ENCODE assay signal across 24 cellular contexts in the genomic region with DNA sequence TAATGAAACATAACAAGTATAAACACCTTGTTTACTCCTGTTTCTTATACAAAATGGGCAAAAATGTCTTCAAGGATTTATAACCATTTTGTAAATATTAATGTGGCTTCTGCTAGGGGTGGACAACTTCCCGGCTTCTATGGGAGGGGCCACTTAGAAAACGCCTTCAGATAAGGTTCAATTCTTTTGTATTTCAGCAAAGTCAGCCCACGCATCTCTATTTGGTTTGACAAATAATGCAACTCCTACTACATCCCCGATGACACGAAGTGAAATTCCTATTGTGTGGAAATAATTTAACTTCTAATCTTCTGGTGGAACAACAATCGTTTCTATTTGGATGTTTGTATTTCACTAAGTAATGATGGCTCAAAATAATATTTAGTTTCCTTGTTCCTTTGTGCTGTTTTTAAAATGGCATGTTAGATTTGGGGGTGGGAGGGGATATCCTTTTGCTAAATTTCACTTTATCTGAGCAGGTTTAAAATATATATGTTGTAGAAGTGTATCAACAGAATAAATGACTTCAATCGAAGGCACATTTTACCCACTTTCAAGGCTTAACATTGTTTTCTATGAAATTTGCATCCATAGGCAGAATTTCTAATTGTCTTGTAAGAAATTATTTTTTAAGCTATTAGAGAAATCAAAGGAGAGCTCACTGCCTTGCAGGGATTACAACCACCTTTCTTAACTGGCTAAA. TPM values are rescaled to one million over a fixed set of nuclear protein-coding genes. Genes with fewer than 3 reads are reported as not detected.
DNase-seq lines count a peak whose midpoint lies in the region; ATAC-seq, FAIRE-seq and TF ChIP-seq lines count a peak whose summit lies in the region.
"Had no signal": no experiment of that assay in that cellular context is flagged by ENCODE, and none has a peak within 500 bp of the region (broad histone marks: within the 10 kb centered on the region; RNA-seq: fewer than 3 reads in every experiment).

No MANE protein-coding gene starts in this region.

- BruUV-seq in HepG2 (replicated peaks; lab: Mats Ljungman, UMichigan): TSS peak; percentile 32

- no peaks in the 10 kb centered on the region for H4K20me1 ChIP-seq in HepG2 (ENCODE audit: insufficient read depth, low read length)
- H4K20me1 ChIP-seq: BLaER1 had no signal

- H3K27ac Mint-ChIP-seq in endodermal cell: no peak overlapping the region
- H3K27ac Mint-ChIP-seq in nephron progenitor cell: peak overlapping the region; percentile 99
- H3K27ac Mint-ChIP-seq in CD8-positive, alpha-beta T cell: no peak overlapping the region
- H3K27ac Mint-ChIP-seq: activated CD8-positive, alpha-beta T cell treated with anti-CD3 and anti-CD28 coated beads for 36 hours; dendritic cell treated with granulocyte-macrophage colony-stimulating factor and Interleukin-4, amounts not matched to agents 40 ng/mL and 50 ng/mL, for 4 days; H9 had no signal

- H3K9ac ChIP-seq in HepG2 (ENCODE audit: insufficient read depth, low read depth, low read length): no peak overlapping the region
- no peak overlapping the region for H3K9ac ChIP-seq in endodermal cell (ENCODE audit: extremely low read depth, low read length, poor library complexity, severe bottlenecking)
- H3K9ac ChIP-seq: BLaER1 had no signal

- TF ChIP-seq EP300 in HepG2 (IDR thresholded peaks at IDR 0.05; ENCODE audit: low read depth in 2 of 2, low read length in 2 of 2) (no peak), HepG2 (CRISPR knock-in tag; IDR thresholded peaks at IDR 0.05; ENCODE audit: borderline replicate concordance) (no peak), upper lobe of left lung (IDR thresholded peaks at IDR 0.05) (no peak)

- H3K4me1 Mint-ChIP-seq in endodermal cell (peaks cover 29% of the 10 kb centered on the region), nephron progenitor cell (peaks cover 97% of the 10 kb centered on the region)
- peaks cover 24% of the 10 kb centered on the region for H3K4me1 Mint-ChIP-seq in CD8-positive, alpha-beta T cell (ENCODE audit: low read depth)

- CTCF ChIA-PET in HepG2 (lab: Yijun Ruan, JAX; ENCODE audit: low intra/inter-chr PET ratio, low total read pairs) (no interaction called here), HEK293T (lab: Yijun Ruan, JAX) (interaction anchor here (1.6 to 2.3 kb wide), 3 partner anchors 12 to 33 kb away, joined by 3 to 9 read pairs (median 3); no protein-coding TSS in a partner anchor)
- CTCF ChIA-PET in CD8-positive, alpha-beta T cell (lab: Charles Lee): no interaction called here

- in situ Hi-C loops in HepG2 (cut with HindIII; ENCODE audit: extremely low pct_ligation_motif_present, low pct_unique_long_range_greater_than_20kb): no loop called here

- TF ChIP-seq CTCF in HepG2 (CRISPR knock-in tag; IDR thresholded peaks at IDR 0.05): no peak
- no peak for TF ChIP-seq CTCF in right lobe of liver (IDR thresholded peaks at IDR 0.05)
- no peak for TF ChIP-seq CTCF in endodermal cell (conservative IDR thresholded peaks at IDR 0.05)
- TF ChIP-seq CTCF in nephron progenitor cell (IDR thresholded peaks at IDR 0.05): no peak
- no peak for TF ChIP-seq CTCF in CD8-positive, alpha-beta T cell (IDR thresholded peaks at IDR 0.05)
- no peak for TF ChIP-seq CTCF in upper lobe of left lung (IDR thresholded peaks at IDR 0.05)

- 50% methylated on average over 7 of the region's 7 CpGs for WGBS in HepG2 (ENCODE audit: low lambda C conversion rate)
- whole genome bisulfite sequencing in right lobe of liver (ENCODE audit: insufficient coverage, low coverage, low lambda C conversion rate, missing lambda C conversion rate): 8% methylated on average over 7 of the region's 7 CpGs
- WGBS in endodermal cell (ENCODE audit: insufficient coverage in 1 of 2, insufficient read length in 1 of 2), 2 experiments: 20% methylated on average over 6 of the region's 7 CpGs; no CpG with 5 or more reads in 1 of the 2 experiments
- WGBS in upper lobe of left lung, 2 donors: 30% methylated on average over 7 of the region's 7 CpGs

- H3K27me3 ChIP-seq in HepG2 (ENCODE audit: control insufficient read depth in 1 of 2, insufficient read depth in 2 of 2, low read length in 2 of 2) (peaks cover 4 to 14% of the 10 kb centered on the region in 2 experiments; a peak in 4 of 5 replicates), right lobe of liver (peaks cover 25 to 58% of the 10 kb centered on the region in 2 donors), endodermal cell (ENCODE audit: control insufficient read depth, insufficient read depth, low read length, poor library complexity, severe bottlenecking) (peaks cover 100% of the 10 kb centered on the region), upper lobe of left lung (peaks cover 0 to 39% (median 18%) of the 10 kb centered on the region in 4 donors)
- H3K27me3 ChIP-seq in CD8-positive, alpha-beta T cell (ENCODE audit: insufficient read depth, low read length): peaks cover 57% of the 10 kb centered on the region

- POLR2A ChIA-PET in HepG2 (lab: Yijun Ruan, JAX) (interaction anchor here (0.8 to 4.4 kb wide), 4 partner anchors 13 to 199 kb away, joined by 3 to 21 read pairs (median 4); a partner anchor contains a TSS), HEK293T (lab: Yijun Ruan, JAX) (interaction anchor here (0.7 to 1.8 kb wide), 6 partner anchors 9 to 31 kb away, joined by 3 to 11 read pairs (median 5); no protein-coding TSS in a partner anchor)
- POLR2A ChIA-PET in CD8-positive, alpha-beta T cell (lab: Charles Lee): interaction anchor here (0.5 kb wide), 1 partner anchor 17 kb away, joined by 3 read pairs; no protein-coding TSS in a partner anchor

- H3K36me3 Mint-ChIP-seq in endodermal cell (ENCODE audit: low read depth) (no peaks in the 10 kb centered on the region), nephron progenitor cell (ENCODE audit: low read depth) (peaks cover 18% of the 10 kb centered on the region)
- no peaks in the 10 kb centered on the region for H3K36me3 Mint-ChIP-seq in CD8-positive, alpha-beta T cell

- H3K27me3 Mint-ChIP-seq in endodermal cell (ENCODE audit: insufficient read depth) (peaks cover 100% of the 10 kb centered on the region), nephron progenitor cell (ENCODE audit: low read depth, poor library complexity) (peaks cover 10% of the 10 kb centered on the region)
- peaks cover 78% of the 10 kb centered on the region for H3K27me3 Mint-ChIP-seq in CD8-positive, alpha-beta T cell (ENCODE audit: low read depth)

- no peak for TF ChIP-seq POLR2A in HepG2 (IDR thresholded peaks at IDR 0.05; ENCODE audit: insufficient read depth in 1 of 2, low read depth in 2 of 2, low read length in 2 of 2)
- TF ChIP-seq POLR2A in right lobe of liver (IDR thresholded peaks at IDR 0.05): no peak
- no peak for TF ChIP-seq POLR2A in upper lobe of left lung (IDR thresholded peaks at IDR 0.05)

- ATAC-seq in HepG2: no peak
- ATAC-seq in right lobe of liver: no peak
- ATAC-seq in CD8-positive, alpha-beta T cell: no peak
- no peak for ATAC-seq in upper lobe of left lung (ENCODE audit: low FRiP score in 2 of 2)
- ATAC-seq: activated CD8-positive, alpha-beta T cell treated with anti-CD3 and anti-CD28 coated beads for 36 hours had no signal

- no peak for FAIRE-seq in HepG2 (lab: Jason Lieb, UNC)
- FAIRE-seq: keratinocyte had no signal

- H3K9me3 ChIP-seq in HepG2 (ENCODE audit: low read length): no peaks in the 10 kb centered on the region
- H3K9me3 ChIP-seq in right lobe of liver: no peaks in the 10 kb centered on the region
- H3K9me3 ChIP-seq in endodermal cell (ENCODE audit: control insufficient read depth, low read length): no peaks in the 10 kb centered on the region
- H3K9me3 ChIP-seq in CD8-positive, alpha-beta T cell (ENCODE audit: low read length): no peaks in the 10 kb centered on the region
- no peaks in the 10 kb centered on the region for H3K9me3 ChIP-seq in upper lobe of left lung
- H3K9me3 ChIP-seq: adrenal gland, spleen, tibial artery had no signal

- H3K4me3 ChIP-seq in HepG2 (replicated peaks in 1 of 3; ENCODE audit: insufficient read depth in 1 of 3, low read depth in 2 of 3, low read length in 3 of 3) (peak overlapping the region in 1 of 3 experiments; percentile 42; a peak in 1 of 6 replicates), right lobe of liver (no peak overlapping the region), endodermal cell (ENCODE audit: low read length) (peak overlapping the region; percentile 68), upper lobe of left lung (no peak overlapping the region)
- H3K4me3 ChIP-seq in CD8-positive, alpha-beta T cell (ENCODE audit: low read depth, low read length): no peak overlapping the region
- H3K4me3 ChIP-seq: BLaER1, cardiac muscle cell, tibial artery had no signal

- no peaks in the 10 kb centered on the region for H3K79me2 ChIP-seq in HepG2 (ENCODE audit: insufficient read depth, low read length)

- peaks cover 58% of the 10 kb centered on the region for H3K4me1 ChIP-seq in HepG2 (ENCODE audit: insufficient read depth, low read length)
- no peaks in the 10 kb centered on the region for H3K4me1 ChIP-seq in right lobe of liver
- peaks cover 16% of the 10 kb centered on the region for H3K4me1 ChIP-seq in endodermal cell (ENCODE audit: control insufficient read depth, insufficient read depth, low read length)
- H3K4me1 ChIP-seq in CD8-positive, alpha-beta T cell (ENCODE audit: insufficient read depth, low read length): peaks cover 9% of the 10 kb centered on the region
- H3K4me1 ChIP-seq in upper lobe of left lung: peaks cover 3 to 25% (median 14%) of the 10 kb centered on the region in 4 donors
- H3K4me1 ChIP-seq: BLaER1 had no signal

- H3K27ac ChIP-seq in HepG2 (ENCODE audit: extremely low read length, insufficient read depth, low read length): no peak overlapping the region
- H3K27ac ChIP-seq in right lobe of liver: no peak overlapping the region
- no peak overlapping the region for H3K27ac ChIP-seq in endodermal cell (ENCODE audit: low read depth, low read length)
- no peak overlapping the region for H3K27ac ChIP-seq in CD8-positive, alpha-beta T cell (ENCODE audit: low read depth, low read length)
- H3K27ac ChIP-seq in upper lobe of left lung: no peak overlapping the region
- H3K27ac ChIP-seq: BLaER1, cardiac muscle cell, spleen, tibial artery had no signal

- peak overlapping the region; percentile 67 for H3K4me2 ChIP-seq in HepG2 (ENCODE audit: low read depth, low read length)
- H3K4me2 ChIP-seq: BLaER1 had no signal

- H3K9me3 Mint-ChIP-seq in endodermal cell: no peaks in the 10 kb centered on the region
- H3K9me3 Mint-ChIP-seq in nephron progenitor cell: no peaks in the 10 kb centered on the region
- H3K9me3 Mint-ChIP-seq in CD8-positive, alpha-beta T cell: no peaks in the 10 kb centered on the region
- H3K9me3 Mint-ChIP-seq: dendritic cell treated with granulocyte-macrophage colony-stimulating factor and Interleukin-4, amounts not matched to agents 40 ng/mL and 50 ng/mL, for 4 days had no signal

- intact Hi-C loops in HepG2 (cut with micrococcal nuclease; ENCODE audit: unreplicated experiment): no loop called here
- intact Hi-C loops in right lobe of liver (cut with DNase I): no loop called here
- intact Hi-C loops in CD8-positive, alpha-beta T cell (cut with DNase I, micrococcal nuclease): no loop called here

- H3K36me3 ChIP-seq in HepG2 (replicated peaks in 1 of 2; ENCODE audit: control insufficient read depth in 1 of 2, insufficient read depth in 2 of 2, low read length in 2 of 2) (peaks cover 0 to 29% of the 10 kb centered on the region in 2 experiments; a peak in 4 of 5 replicates), right lobe of liver (no peaks in the 10 kb centered on the region), endodermal cell (ENCODE audit: control insufficient read depth, insufficient read depth, low read length) (no peaks in the 10 kb centered on the region), upper lobe of left lung (no peaks in the 10 kb centered on the region)
- H3K36me3 ChIP-seq in CD8-positive, alpha-beta T cell (ENCODE audit: insufficient read depth, low read length): no peaks in the 10 kb centered on the region
- H3K36me3 ChIP-seq: adrenal gland, BLaER1, cardiac muscle cell, tibial artery had no signal

- H2AFZ ChIP-seq in HepG2 (ENCODE audit: low read length): no peak overlapping the region

- TF ChIP-seq RAD21 in HepG2 (CRISPR knock-in tag; IDR thresholded peaks at IDR 0.05): no peak

- peak overlapping the region; percentile 56 for H3K4me3 Mint-ChIP-seq in endodermal cell
- H3K4me3 Mint-ChIP-seq in nephron progenitor cell: peak overlapping the region; percentile 92
- H3K4me3 Mint-ChIP-seq in CD8-positive, alpha-beta T cell: no peak overlapping the region
- H3K4me3 Mint-ChIP-seq: activated CD8-positive, alpha-beta T cell treated with anti-CD3 and anti-CD28 coated beads for 36 hours; dendritic cell treated with granulocyte-macrophage colony-stimulating factor and Interleukin-4, amounts not matched to agents 40 ng/mL and 50 ng/mL, for 4 days; H9 had no signal

- DNase-seq in HepG2 (ENCODE audit: low spot score): no peak
- DNase-seq in right lobe of liver: no peak
- no peak for DNase-seq in endodermal cell
- DNase-seq in nephron progenitor cell: no peak
- no peak for DNase-seq in CD8-positive, alpha-beta T cell
- no peak for DNase-seq in T-helper 9 cell
- no peak for DNase-seq in HEK293T (ENCODE audit: extremely low spot score)
- no peak for DNase-seq in upper lobe of left lung
- DNase-seq: activated CD4-positive, CD25-positive, alpha-beta regulatory T cell; activated CD8-positive, alpha-beta T cell treated with anti-CD3 and anti-CD28 coated beads for 36 hours; activated T-cell treated with anti-CD3 and anti-CD28 coated beads for 4 hours; adrenal gland; foreskin melanocyte; H9; KBM-7; spleen; stimulated activated CD4-positive, alpha-beta T cell treated with anti-CD3 and anti-CD28 coated beads, Interleukin-4, amount 100 ng/mL, for 1 hour; stimulated activated naive CD4-positive, alpha-beta T cell; tibial artery had no signal

RNA-seq across cellular contexts. Expression of a gene that starts 14.6 kb away (rescaled TPM):
- total RNA-seq in HepG2 (2016; rRNA removed; fragmentation: Illumina TruSeq; extraction: Trizol) (10.0 and 10.4 TPM in 2 replicates), right lobe of liver (not detected), endodermal cell (under 1 TPM; 0.18 TPM), upper lobe of left lung (1 to 10 TPM; 1.0 to 7.2 (median 3.6) TPM)
- 3.9 and 5.5 TPM in 2 replicates for total RNA-seq in HepG2 (2016; cell fraction: cytosol; rRNA removed; fragmentation: Illumina TruSeq; extraction: Trizol; ENCODE audit: low read depth)
- 9.0 and 10.0 TPM in 2 replicates for total RNA-seq in HepG2 (2016; cell fraction: insoluble cytoplasmic fraction; rRNA removed; fragmentation: Illumina TruSeq; extraction: Trizol)
- 12.1 and 12.7 TPM in 2 replicates for total RNA-seq in HepG2 (2016; cell fraction: membrane; rRNA removed; fragmentation: Illumina TruSeq; extraction: Trizol)
- total RNA-seq in HepG2 (2016; cell fraction: nucleus; rRNA removed; fragmentation: Illumina TruSeq; extraction: Trizol): 9.0 and 9.2 TPM in 2 replicates
- polyA plus RNA-seq in HepG2 (2011; rRNA removed): 11.4 and 22.3 TPM in 2 replicates
- 11.0 and 19.4 TPM in 2 replicates for polyA plus RNA-seq in HepG2 (2011; cell fraction: cytosol; rRNA removed)
- 25.8 and 48.1 TPM in 2 replicates for polyA plus RNA-seq in HepG2 (2011; cell fraction: nucleus; rRNA removed)
- 4.8 and 6.2 TPM in 2 replicates for polyA plus RNA-seq in HepG2 (2012)
- polyA plus RNA-seq in HepG2 (2016; cell fraction: cytosol; fragmentation: Illumina TruSeq; extraction: Trizol; ENCODE audit: low read depth): 6.7 and 8.7 TPM in 2 replicates
- 20.9 and 25.0 TPM in 2 replicates for polyA plus RNA-seq in HepG2 (2016; cell fraction: insoluble cytoplasmic fraction; fragmentation: Illumina TruSeq; extraction: Trizol; ENCODE audit: low read depth)
- polyA plus RNA-seq in HepG2 (2016; cell fraction: membrane; fragmentation: Illumina TruSeq; extraction: Trizol; ENCODE audit: low read depth): 17.7 and 19.0 TPM in 2 replicates
- polyA plus RNA-seq in HepG2 (2016; cell fraction: nucleus; fragmentation: Illumina TruSeq; extraction: Trizol; ENCODE audit: insufficient read depth, low read depth): 28.7 and 32.9 TPM in 2 replicates
- polyA minus RNA-seq in HepG2 (2011; rRNA and poly(A)+ RNA removed; ENCODE audit: low replicate concordance): 9.8 TPM in 1 of 2 replicates, not detected in the other
- 7.5 and 12.1 TPM in 2 replicates for polyA minus RNA-seq in HepG2 (2011; cell fraction: cytosol; rRNA and poly(A)+ RNA removed)
- 6.0 and 15.7 TPM in 2 replicates for polyA minus RNA-seq in HepG2 (2011; cell fraction: nucleus; rRNA and poly(A)+ RNA removed)
- polyA plus RNA-seq in endodermal cell (2013, experiment 1 of 2): 1.5 TPM
- polyA plus RNA-seq in endodermal cell (2013, experiment 2 of 2): 1.4 TPM
- total RNA-seq in CD8-positive, alpha-beta T cell: not detected
- total RNA-seq: A172; activated CD8-positive, alpha-beta T cell treated with anti-CD3 and anti-CD28 coated beads for 36 hours; cardiac muscle cell; H9 had no signal
- polyA plus RNA-seq: cardiac muscle cell, keratinocyte had no signal

RNA-seq across cellular contexts. Expression of a gene that starts 16.7 kb away (rescaled TPM):
- total RNA-seq in HepG2 (2016; rRNA removed; fragmentation: Illumina TruSeq; extraction: Trizol) (0.08 and 0.09 TPM in 2 replicates), right lobe of liver (not detected), endodermal cell (not detected), upper lobe of left lung (under 1 TPM in 3 of 6 donors, not detected in 3; 0.49 to 0.57 (median 0.49) TPM)
- not detected in 2 replicates for total RNA-seq in HepG2 (2016; cell fraction: cytosol; rRNA removed; fragmentation: Illumina TruSeq; extraction: Trizol; ENCODE audit: low read depth)
- total RNA-seq in HepG2 (2016; cell fraction: insoluble cytoplasmic fraction; rRNA removed; fragmentation: Illumina TruSeq; extraction: Trizol): 0.04 TPM in 1 of 2 replicates, not detected in the other
- 0.06 and 0.14 TPM in 2 replicates for total RNA-seq in HepG2 (2016; cell fraction: membrane; rRNA removed; fragmentation: Illumina TruSeq; extraction: Trizol)
- 0.19 TPM in 1 of 2 replicates, not detected in the other for total RNA-seq in HepG2 (2016; cell fraction: nucleus; rRNA removed; fragmentation: Illumina TruSeq; extraction: Trizol)
- polyA plus RNA-seq in HepG2 (2011; rRNA removed): 0.05 TPM in 1 of 2 replicates, not detected in the other
- polyA plus RNA-seq in HepG2 (2011; cell fraction: cytosol; rRNA removed): not detected in 2 replicates
- polyA plus RNA-seq in HepG2 (2011; cell fraction: nucleus; rRNA removed): 0.07 TPM in 1 of 2 replicates, not detected in the other
- polyA plus RNA-seq in HepG2 (2012): 0.09 TPM in 1 of 2 replicates, not detected in the other
- not detected in 2 replicates for polyA plus RNA-seq in HepG2 (2016; cell fraction: cytosol; fragmentation: Illumina TruSeq; extraction: Trizol; ENCODE audit: low read depth)
- 0.28 TPM in 1 of 2 replicates, not detected in the other for polyA plus RNA-seq in HepG2 (2016; cell fraction: insoluble cytoplasmic fraction; fragmentation: Illumina TruSeq; extraction: Trizol; ENCODE audit: low read depth)
- polyA plus RNA-seq in HepG2 (2016; cell fraction: membrane; fragmentation: Illumina TruSeq; extraction: Trizol; ENCODE audit: low read depth): 0.07 TPM in 1 of 2 replicates, not detected in the other
- polyA plus RNA-seq in HepG2 (2016; cell fraction: nucleus; fragmentation: Illumina TruSeq; extraction: Trizol; ENCODE audit: insufficient read depth, low read depth): not detected in 2 replicates
- not detected in 2 replicates for polyA minus RNA-seq in HepG2 (2011; rRNA and poly(A)+ RNA removed; ENCODE audit: low replicate concordance)
- not detected in 2 replicates for polyA minus RNA-seq in HepG2 (2011; cell fraction: cytosol; rRNA and poly(A)+ RNA removed)
- polyA minus RNA-seq in HepG2 (2011; cell fraction: nucleus; rRNA and poly(A)+ RNA removed): not detected in 2 replicates
- 4.2 TPM for polyA plus RNA-seq in endodermal cell (2013, experiment 1 of 2)
- polyA plus RNA-seq in endodermal cell (2013, experiment 2 of 2): 4.3 TPM
- total RNA-seq in CD8-positive, alpha-beta T cell: not detected
- total RNA-seq: activated CD8-positive, alpha-beta T cell treated with anti-CD3 and anti-CD28 coated beads for 36 hours; H9 had no signal
- polyA plus RNA-seq: cardiac muscle cell, keratinocyte had no signal

RNA-seq across cellular contexts. Expression of a gene that starts 22.5 kb away (rescaled TPM):
- total RNA-seq in HepG2 (2016; rRNA removed; fragmentation: Illumina TruSeq; extraction: Trizol): 0.31 TPM in 1 of 2 replicates, not detected in the other
- not detected in 2 replicates for total RNA-seq in HepG2 (2016; cell fraction: cytosol; rRNA removed; fragmentation: Illumina TruSeq; extraction: Trizol; ENCODE audit: low read depth)
- total RNA-seq in HepG2 (2016; cell fraction: insoluble cytoplasmic fraction; rRNA removed; fragmentation: Illumina TruSeq; extraction: Trizol): 0.19 TPM in 1 of 2 replicates, not detected in the other
- 0.12 TPM in 1 of 2 replicates, not detected in the other for total RNA-seq in HepG2 (2016; cell fraction: membrane; rRNA removed; fragmentation: Illumina TruSeq; extraction: Trizol)
- 0.34 TPM in 1 of 2 replicates, not detected in the other for total RNA-seq in HepG2 (2016; cell fraction: nucleus; rRNA removed; fragmentation: Illumina TruSeq; extraction: Trizol)
- polyA plus RNA-seq in HepG2 (2011; rRNA removed): not detected in 2 replicates
- polyA plus RNA-seq in HepG2 (2011; cell fraction: cytosol; rRNA removed): not detected in 2 replicates
- polyA plus RNA-seq in HepG2 (2011; cell fraction: nucleus; rRNA removed): not detected in 2 replicates
- not detected in 2 replicates for polyA plus RNA-seq in HepG2 (2012)
- polyA plus RNA-seq in HepG2 (2016; cell fraction: cytosol; fragmentation: Illumina TruSeq; extraction: Trizol; ENCODE audit: low read depth): 0.15 TPM in 1 of 2 replicates, not detected in the other
- polyA plus RNA-seq in HepG2 (2016; cell fraction: insoluble cytoplasmic fraction; fragmentation: Illumina TruSeq; extraction: Trizol; ENCODE audit: low read depth): not detected in 2 replicates
- polyA plus RNA-seq in HepG2 (2016; cell fraction: membrane; fragmentation: Illumina TruSeq; extraction: Trizol; ENCODE audit: low read depth): 0.10 and 0.17 TPM in 2 replicates
- polyA plus RNA-seq in HepG2 (2016; cell fraction: nucleus; fragmentation: Illumina TruSeq; extraction: Trizol; ENCODE audit: insufficient read depth, low read depth): 0.43 and 1.4 TPM in 2 replicates
- not detected in 2 replicates for polyA minus RNA-seq in HepG2 (2011; rRNA and poly(A)+ RNA removed; ENCODE audit: low replicate concordance)
- not detected in 2 replicates for polyA minus RNA-seq in HepG2 (2011; cell fraction: cytosol; rRNA and poly(A)+ RNA removed)
- not detected in 2 replicates for polyA minus RNA-seq in HepG2 (2011; cell fraction: nucleus; rRNA and poly(A)+ RNA removed)
- not detected for total RNA-seq in right lobe of liver
- not detected for total RNA-seq in endodermal cell
- 23.7 TPM for polyA plus RNA-seq in endodermal cell (2013, experiment 1 of 2)
- polyA plus RNA-seq in endodermal cell (2013, experiment 2 of 2): 13.2 TPM
- total RNA-seq in CD8-positive, alpha-beta T cell: not detected
- under 1 TPM in 2 of 6 donors, not detected in 4; 0.79 to 0.81 TPM for total RNA-seq in upper lobe of left lung
- total RNA-seq: activated CD8-positive, alpha-beta T cell treated with anti-CD3 and anti-CD28 coated beads for 36 hours; cardiac muscle cell; H9 had no signal
- polyA plus RNA-seq: cardiac muscle cell, keratinocyte had no signal

RNA-seq across cellular contexts. Expression of a gene that starts 44.3 kb away (rescaled TPM):
- total RNA-seq in HepG2 (2016; rRNA removed; fragmentation: Illumina TruSeq; extraction: Trizol) (not detected in 2 replicates), right lobe of liver (under 1 TPM in 1 of 6 experiments, not detected in 5; 0.74 TPM), endodermal cell (not detected), upper lobe of left lung (1 to 10 TPM in 1 of 6 donors, under 1 TPM in 4, not detected in 1; 0.43 to 2.3 (median 0.74) TPM)
- not detected in 2 replicates for total RNA-seq in HepG2 (2016; cell fraction: cytosol; rRNA removed; fragmentation: Illumina TruSeq; extraction: Trizol; ENCODE audit: low read depth)
- not detected in 2 replicates for total RNA-seq in HepG2 (2016; cell fraction: insoluble cytoplasmic fraction; rRNA removed; fragmentation: Illumina TruSeq; extraction: Trizol)
- not detected in 2 replicates for total RNA-seq in HepG2 (2016; cell fraction: membrane; rRNA removed; fragmentation: Illumina TruSeq; extraction: Trizol)
- not detected in 2 replicates for total RNA-seq in HepG2 (2016; cell fraction: nucleus; rRNA removed; fragmentation: Illumina TruSeq; extraction: Trizol)
- polyA plus RNA-seq in HepG2 (2011; rRNA removed): not detected in 2 replicates
- polyA plus RNA-seq in HepG2 (2011; cell fraction: cytosol; rRNA removed): not detected in 2 replicates
- polyA plus RNA-seq in HepG2 (2011; cell fraction: nucleus; rRNA removed): not detected in 2 replicates
- not detected in 2 replicates for polyA plus RNA-seq in HepG2 (2012)
- polyA plus RNA-seq in HepG2 (2016; cell fraction: cytosol; fragmentation: Illumina TruSeq; extraction: Trizol; ENCODE audit: low read depth): not detected in 2 replicates
- polyA plus RNA-seq in HepG2 (2016; cell fraction: insoluble cytoplasmic fraction; fragmentation: Illumina TruSeq; extraction: Trizol; ENCODE audit: low read depth): not detected in 2 replicates
- not detected in 2 replicates for polyA plus RNA-seq in HepG2 (2016; cell fraction: membrane; fragmentation: Illumina TruSeq; extraction: Trizol; ENCODE audit: low read depth)
- not detected in 2 replicates for polyA plus RNA-seq in HepG2 (2016; cell fraction: nucleus; fragmentation: Illumina TruSeq; extraction: Trizol; ENCODE audit: insufficient read depth, low read depth)
- polyA minus RNA-seq in HepG2 (2011; rRNA and poly(A)+ RNA removed; ENCODE audit: low replicate concordance): not detected in 2 replicates
- polyA minus RNA-seq in HepG2 (2011; cell fraction: cytosol; rRNA and poly(A)+ RNA removed): not detected in 2 replicates
- polyA minus RNA-seq in HepG2 (2011; cell fraction: nucleus; rRNA and poly(A)+ RNA removed): not detected in 2 replicates
- 3.6 TPM for polyA plus RNA-seq in endodermal cell (2013, experiment 1 of 2)
- 2.2 TPM for polyA plus RNA-seq in endodermal cell (2013, experiment 2 of 2)
- not detected for total RNA-seq in CD8-positive, alpha-beta T cell
- total RNA-seq: activated CD8-positive, alpha-beta T cell treated with anti-CD3 and anti-CD28 coated beads for 36 hours; cardiac muscle cell; H9 had no signal
- polyA plus RNA-seq: cardiac muscle cell, keratinocyte had no signal

RNA-seq across cellular contexts. Expression of a gene that starts 51.3 kb away (rescaled TPM):
- not detected in 2 replicates for total RNA-seq in HepG2 (2016; rRNA removed; fragmentation: Illumina TruSeq; extraction: Trizol)
- total RNA-seq in HepG2 (2016; cell fraction: cytosol; rRNA removed; fragmentation: Illumina TruSeq; extraction: Trizol; ENCODE audit: low read depth): not detected in 2 replicates
- not detected in 2 replicates for total RNA-seq in HepG2 (2016; cell fraction: insoluble cytoplasmic fraction; rRNA removed; fragmentation: Illumina TruSeq; extraction: Trizol)
- total RNA-seq in HepG2 (2016; cell fraction: membrane; rRNA removed; fragmentation: Illumina TruSeq; extraction: Trizol): not detected in 2 replicates
- total RNA-seq in HepG2 (2016; cell fraction: nucleus; rRNA removed; fragmentation: Illumina TruSeq; extraction: Trizol): not detected in 2 replicates
- not detected in 2 replicates for polyA plus RNA-seq in HepG2 (2011; rRNA removed)
- not detected in 2 replicates for polyA plus RNA-seq in HepG2 (2011; cell fraction: cytosol; rRNA removed)
- not detected in 2 replicates for polyA plus RNA-seq in HepG2 (2011; cell fraction: nucleus; rRNA removed)
- polyA plus RNA-seq in HepG2 (2012): not detected in 2 replicates
- polyA plus RNA-seq in HepG2 (2016; cell fraction: cytosol; fragmentation: Illumina TruSeq; extraction: Trizol; ENCODE audit: low read depth): not detected in 2 replicates
- not detected in 2 replicates for polyA plus RNA-seq in HepG2 (2016; cell fraction: insoluble cytoplasmic fraction; fragmentation: Illumina TruSeq; extraction: Trizol; ENCODE audit: low read depth)
- not detected in 2 replicates for polyA plus RNA-seq in HepG2 (2016; cell fraction: membrane; fragmentation: Illumina TruSeq; extraction: Trizol; ENCODE audit: low read depth)
- polyA plus RNA-seq in HepG2 (2016; cell fraction: nucleus; fragmentation: Illumina TruSeq; extraction: Trizol; ENCODE audit: insufficient read depth, low read depth): not detected in 2 replicates
- polyA minus RNA-seq in HepG2 (2011; rRNA and poly(A)+ RNA removed; ENCODE audit: low replicate concordance): 0.61 TPM in 1 of 2 replicates, not detected in the other
- not detected in 2 replicates for polyA minus RNA-seq in HepG2 (2011; cell fraction: cytosol; rRNA and poly(A)+ RNA removed)
- not detected in 2 replicates for polyA minus RNA-seq in HepG2 (2011; cell fraction: nucleus; rRNA and poly(A)+ RNA removed)
- under 1 TPM in 1 of 6 experiments, not detected in 5; 0.25 TPM for total RNA-seq in right lobe of liver
- not detected for total RNA-seq in endodermal cell
- polyA plus RNA-seq in endodermal cell (2013, experiment 1 of 2): 5.2 TPM
- 2.4 TPM for polyA plus RNA-seq in endodermal cell (2013, experiment 2 of 2)
- total RNA-seq in CD8-positive, alpha-beta T cell: not detected
- 1 to 10 TPM in 1 of 6 donors, under 1 TPM in 1, not detected in 4; 0.40 to 1.2 TPM for total RNA-seq in upper lobe of left lung
- total RNA-seq: activated CD8-positive, alpha-beta T cell treated with anti-CD3 and anti-CD28 coated beads for 36 hours; cardiac muscle cell; H9 had no signal
- polyA plus RNA-seq: cardiac muscle cell, keratinocyte had no signal
